8 cellular contexts compared by ENCODE assay signal in the genomic region with DNA sequence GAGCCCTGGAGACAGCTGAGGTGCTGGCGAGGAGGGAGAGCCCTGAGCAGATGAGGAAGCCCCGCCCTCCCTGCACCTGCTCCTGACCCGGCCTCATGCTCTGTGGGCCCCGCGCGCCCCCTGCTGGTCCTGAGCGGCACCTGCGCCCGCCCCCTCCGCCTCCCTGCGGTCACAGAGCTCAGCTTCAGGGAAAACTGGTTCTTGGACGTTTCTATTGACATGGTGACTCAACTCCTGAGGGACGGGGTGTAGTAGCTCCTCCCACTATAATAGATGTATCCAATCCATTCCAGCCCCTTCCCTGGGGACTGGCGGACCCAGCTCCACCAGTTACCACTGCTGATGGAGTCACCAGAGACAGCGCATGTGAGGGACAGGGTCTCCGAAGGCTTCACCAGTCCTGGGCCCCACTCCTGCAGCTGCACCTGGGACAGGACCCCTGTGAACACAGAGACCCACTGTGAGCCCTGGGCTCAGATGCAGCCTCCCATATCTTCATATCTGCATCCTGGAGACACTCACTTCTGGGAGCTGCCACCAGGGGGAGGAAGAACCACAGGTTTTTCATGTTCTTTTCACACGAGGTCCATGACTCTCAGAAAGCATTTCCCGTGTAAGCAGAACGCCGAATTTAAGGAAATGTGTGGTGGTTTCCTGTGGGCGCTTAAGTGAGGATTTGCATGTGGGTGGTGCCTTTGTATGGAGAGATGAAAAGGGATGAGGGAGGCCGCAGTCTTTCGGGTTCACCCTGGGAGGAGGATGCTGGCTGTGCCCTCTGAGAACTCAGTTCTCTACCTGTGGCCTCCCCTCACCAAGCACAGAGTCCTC.
DNase-seq lines count a peak whose midpoint lies in the region; ATAC-seq and TF ChIP-seq lines count a peak whose summit lies in the region.

No MANE protein-coding gene starts in this region.

- intact Hi-C loops in CD4-positive, alpha-beta T cell (cut with DNase I, micrococcal nuclease): loop anchor here (2.0 kb wide), 1 partner anchor 28 kb away; no protein-coding TSS in a partner anchor

- peak; percentile 68 to 87 (median 78) for DNase-seq in CD4-positive, alpha-beta T cell
- DNase-seq in MG63: peak; percentile 43
- peak; percentile 98 for DNase-seq in SW480 (ENCODE audit: low spot score)
- DNase-seq in activated naive CD4-positive, alpha-beta T cell treated with anti-CD3 and anti-CD28 coated beads, Interleukin-2, amount 50 U/mL, for 72 hours (ENCODE audit: low spot score in 2 of 2): peak; percentile 92 to 95
- DNase-seq in memory B cell (ENCODE audit: low spot score in 2 of 2): peak; percentile 92 to 97
- DNase-seq in thoracic aorta (ENCODE audit: low spot score): no peak
- no peak for DNase-seq in NCI-H2227 treated with DMSO at 0.1 percent for 48 hours (lab: John Stamatoyannopoulos, UW)

- H3K27me3 Mint-ChIP-seq in CD4-positive, alpha-beta T cell: peaks cover 42% of the 10 kb centered on the region
- peaks cover 9% of the 10 kb centered on the region for H3K27me3 Mint-ChIP-seq in memory B cell

- H3K9me3 Mint-ChIP-seq in CD4-positive, alpha-beta T cell: no peaks in the 10 kb centered on the region
- no peaks in the 10 kb centered on the region for H3K9me3 Mint-ChIP-seq in activated naive CD4-positive, alpha-beta T cell treated with anti-CD3 and anti-CD28 coated beads, Interleukin-2, amount 50 U/mL, for 72 hours
- H3K9me3 Mint-ChIP-seq in memory B cell: no peaks in the 10 kb centered on the region

- H3K4me3 ChIP-seq in MG63: no peak overlapping the region
- no peak overlapping the region for H3K4me3 ChIP-seq in thoracic aorta

- CTCF ChIA-PET in CD4-positive, alpha-beta T cell (lab: Charles Lee): interaction anchor here (0.7 to 2.8 kb wide), 20 partner anchors 9 to 209 kb away, joined by 3 to 42 read pairs (median 5); no protein-coding TSS in a partner anchor

- POLR2A ChIA-PET in CD4-positive, alpha-beta T cell (lab: Charles Lee): no interaction called here

- H3K4me3 Mint-ChIP-seq in CD4-positive, alpha-beta T cell: peak overlapping the region; percentile 51
- H3K4me3 Mint-ChIP-seq in memory B cell: peak overlapping the region; percentile 76

- no peaks in the 10 kb centered on the region for H3K9me3 ChIP-seq in CD4-positive, alpha-beta T cell (ENCODE audit: control insufficient read depth, low read length)
- no peaks in the 10 kb centered on the region for H3K9me3 ChIP-seq in MG63
- H3K9me3 ChIP-seq in thoracic aorta: no peaks in the 10 kb centered on the region

- H3K27me3 ChIP-seq in CD4-positive, alpha-beta T cell (ENCODE audit: control insufficient read depth, insufficient read depth, low read length): peaks cover 14% of the 10 kb centered on the region
- H3K27me3 ChIP-seq in MG63 (no peaks in the 10 kb centered on the region), thoracic aorta (replicated peaks; ENCODE audit: insufficient read depth) (no peaks in the 10 kb centered on the region)

- H3K4me1 ChIP-seq in thoracic aorta (ENCODE audit: control insufficient read depth in 1 of 2, low read depth in 2 of 2): no peaks in the 10 kb centered on the region

- no peak overlapping the region for H3K27ac Mint-ChIP-seq in CD4-positive, alpha-beta T cell
- H3K27ac Mint-ChIP-seq in activated naive CD4-positive, alpha-beta T cell treated with anti-CD3 and anti-CD28 coated beads, Interleukin-2, amount 50 U/mL, for 72 hours: peak overlapping the region; percentile 30 to 49
- H3K27ac Mint-ChIP-seq in memory B cell: no peak overlapping the region

- no peak overlapping the region for H3K27ac ChIP-seq in CD4-positive, alpha-beta T cell (ENCODE audit: low read depth, low read length)
- no peak overlapping the region for H3K27ac ChIP-seq in thoracic aorta

- ATAC-seq in CD4-positive, alpha-beta T cell (ENCODE audit: poor library complexity): peak; percentile 80
- peak; percentile 51 for ATAC-seq in GM19324 (IDR thresholded peaks at IDR 0.05; ENCODE audit: low FRiP score, unreplicated experiment)
- peak; percentile 90 to 93 for ATAC-seq in activated naive CD4-positive, alpha-beta T cell treated with anti-CD3 and anti-CD28 coated beads, Interleukin-2, amount 50 U/mL, for 72 hours
- ATAC-seq in memory B cell (ENCODE audit: low read depth): peak; percentile 79
- no peak for ATAC-seq in thoracic aorta (ENCODE audit: insufficient number of reproducible peaks, low FRiP score, low read depth)

- H3K36me3 Mint-ChIP-seq in CD4-positive, alpha-beta T cell (ENCODE audit: low read depth): no peaks in the 10 kb centered on the region
- H3K36me3 Mint-ChIP-seq in activated naive CD4-positive, alpha-beta T cell treated with anti-CD3 and anti-CD28 coated beads, Interleukin-2, amount 50 U/mL, for 72 hours: no peaks in the 10 kb centered on the region
- no peaks in the 10 kb centered on the region for H3K36me3 Mint-ChIP-seq in memory B cell

- peaks cover 23% of the 10 kb centered on the region for H3K4me1 Mint-ChIP-seq in CD4-positive, alpha-beta T cell (ENCODE audit: low read depth)
- peaks cover 21% of the 10 kb centered on the region for H3K4me1 Mint-ChIP-seq in memory B cell

- H3K36me3 ChIP-seq in MG63: no peaks in the 10 kb centered on the region
- no peaks in the 10 kb centered on the region for H3K36me3 ChIP-seq in thoracic aorta

- TF ChIP-seq CTCF in CD4-positive, alpha-beta T cell (IDR thresholded peaks at IDR 0.05): peak; percentile 81
- peak; percentile 30 for TF ChIP-seq CTCF in thoracic aorta (IDR thresholded peaks at IDR 0.05)

Comparison
In these comparisons a context has a peak if more than half of its experiments do, and no peak if none do; other contexts are left out.
1. DNase-seq: peak in CD4-positive, alpha-beta T cell (10 of 10), MG63 (single experiment), SW480 (single experiment), activated naive CD4-positive, alpha-beta T cell treated with anti-CD3 and anti-CD28 coated beads, Interleukin-2, amount 50 U/mL, for 72 hours (2 of 2) and memory B cell (2 of 2); none in thoracic aorta (single experiment) and NCI-H2227 treated with DMSO at 0.1 percent for 48 hours (single experiment).
2. H3K27ac Mint-ChIP-seq: peak in activated naive CD4-positive, alpha-beta T cell treated with anti-CD3 and anti-CD28 coated beads, Interleukin-2, amount 50 U/mL, for 72 hours (2 of 2); none in CD4-positive, alpha-beta T cell (single experiment) and memory B cell (single experiment).